In the genomic region with DNA sequence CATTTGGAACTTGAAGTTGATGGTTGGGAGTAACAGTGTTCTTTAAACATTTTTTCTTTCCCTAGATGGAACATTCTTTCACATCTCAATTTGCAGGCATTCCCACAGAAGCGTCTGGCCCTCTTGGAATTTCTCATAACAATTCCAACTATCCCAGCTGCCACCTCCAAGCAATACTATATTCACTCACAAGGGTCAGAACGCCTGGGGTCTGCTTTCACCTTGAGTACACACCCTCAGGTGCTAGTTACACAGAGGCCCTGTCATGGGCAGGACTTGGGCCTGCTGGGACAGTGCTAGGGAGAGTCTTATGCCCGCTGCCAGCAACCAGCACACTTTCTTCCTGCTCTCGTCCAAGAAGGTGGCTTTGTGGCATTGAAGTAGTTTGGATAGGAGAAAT, we compare ENCODE assay signal across 15 cellular contexts.
A peak's percentile ranks its signal among the peaks of the same experiment; 100 is the strongest.
DNase-seq lines count a peak whose midpoint lies in the region; ATAC-seq and TF ChIP-seq lines count a peak whose summit lies in the region.
"Had no signal": no experiment of that assay in that cellular context is flagged by ENCODE, and none has a peak within 500 bp of the region (broad histone marks: within the 10 kb centered on the region; RNA-seq: fewer than 3 reads in every experiment).

No MANE protein-coding gene starts in this region.

- H3K36me3 ChIP-seq in adipocyte (ENCODE audit: control insufficient read depth, insufficient read depth, low read length, severe bottlenecking) (no peaks in the 10 kb centered on the region), gastroesophageal sphincter (no peaks in the 10 kb centered on the region), BE2C (no peaks in the 10 kb centered on the region), vagina (no peaks in the 10 kb centered on the region)

- H3K27ac Mint-ChIP-seq in nephron, result peak overlapping the region; percentile 37 to 60 (median 50)
- H3K27ac Mint-ChIP-seq: CD4-positive, CD25-positive, alpha-beta regulatory T cell had no signal

- H3K4me1 ChIP-seq in adipocyte (ENCODE audit: control insufficient read depth, insufficient read depth, low read length) (no peaks in the 10 kb centered on the region), gastroesophageal sphincter (peaks cover 0 to 27% (median 0%) of the 10 kb centered on the region in 3 donors), BE2C (no peaks in the 10 kb centered on the region), vagina (no peaks in the 10 kb centered on the region)

- H3K4me3 Mint-ChIP-seq in nephron, result no peak overlapping the region
- H3K4me3 Mint-ChIP-seq: CD4-positive, CD25-positive, alpha-beta regulatory T cell had no signal

- H3K4me3 ChIP-seq in AG10803 (ENCODE audit: low read length) (no peak overlapping the region), adipocyte (ENCODE audit: low read length) (no peak overlapping the region), gastroesophageal sphincter (no peak overlapping the region), BE2C (ENCODE audit: low read depth, low read length) (no peak overlapping the region), vagina (no peak overlapping the region)

- DNase-seq in AG10803 (ENCODE audit: low read depth), result peak; percentile 28
- DNase-seq in adipocyte (ENCODE audit: low read depth), result peak; percentile 13
- no peak for DNase-seq in stimulated activated CD4-positive, alpha-beta T cell treated with anti-CD3 and anti-CD28 coated beads, Interleukin-2, amount 100 ng/mL, for 24 hours
- DNase-seq in BE2C, result no peak
- DNase-seq in vagina (ENCODE audit: extremely low spot score in 2 of 2), result no peak
- DNase-seq: Calu3; CD4-positive, CD25-positive, alpha-beta regulatory T cell; GOT3; NCI-H1048; NCI-H146; NCI-H526 treated with DMSO at 0.1 percent for 48 hours; NK-92 treated with Interleukin-12 subunit alpha and Interleukin-12 subunit beta, amount 100 ng/mL, for 24 hours had no signal

- intact Hi-C loops in vagina (cut with DNase I), result no loop called here

- 44 to 49% methylated on average over 4 of the region's 4 CpGs for WGBS in gastroesophageal sphincter (ENCODE audit: low coverage in 1 of 2), 2 donors

- ATAC-seq in gastroesophageal sphincter, result peak; percentile 55
- ATAC-seq in GM19324 (IDR thresholded peaks at IDR 0.05; ENCODE audit: low FRiP score, unreplicated experiment), result no peak

- H3K9ac ChIP-seq in adipocyte (ENCODE audit: low read length), result no peak overlapping the region

- H3K27me3 ChIP-seq in adipocyte (replicated peaks; ENCODE audit: control insufficient read depth, insufficient read depth, low read length), result peaks cover 49% of the 10 kb centered on the region
- H3K27me3 ChIP-seq in gastroesophageal sphincter, result no peaks in the 10 kb centered on the region
- no peaks in the 10 kb centered on the region for H3K27me3 ChIP-seq in BE2C
- H3K27me3 ChIP-seq in vagina, result no peaks in the 10 kb centered on the region

- TF ChIP-seq EP300 in gastroesophageal sphincter (IDR thresholded peaks at IDR 0.05), result no peak

- TF ChIP-seq CTCF in AG10803 (conservative IDR thresholded peaks at IDR 0.05; ENCODE audit: low read length) (no peak), gastroesophageal sphincter (IDR thresholded peaks at IDR 0.05) (no peak), nephron (IDR thresholded peaks at IDR 0.05; ENCODE audit: unreplicated experiment in 3 of 3) (no peak), BE2C (IDR thresholded peaks at IDR 0.05; ENCODE audit: low read depth, low read length) (no peak), vagina (IDR thresholded peaks at IDR 0.05) (no peak)

- peaks cover 58% of the 10 kb centered on the region for H3K4me1 Mint-ChIP-seq in nephron
- H3K4me1 Mint-ChIP-seq: CD4-positive, CD25-positive, alpha-beta regulatory T cell had no signal

- peaks cover 15% of the 10 kb centered on the region for H3K9me3 Mint-ChIP-seq in nephron

- TF ChIP-seq POLR2A in gastroesophageal sphincter (IDR thresholded peaks at IDR 0.05) (no peak), vagina (IDR thresholded peaks at IDR 0.05) (no peak)

- H3K36me3 Mint-ChIP-seq in nephron (ENCODE audit: low read depth), result no peaks in the 10 kb centered on the region
- H3K36me3 Mint-ChIP-seq: CD4-positive, CD25-positive, alpha-beta regulatory T cell had no signal

- no peaks in the 10 kb centered on the region for H3K27me3 Mint-ChIP-seq in nephron (ENCODE audit: low read depth)

- H3K9me3 ChIP-seq in adipocyte (ENCODE audit: control insufficient read depth, low read length), result peaks cover 6% of the 10 kb centered on the region
- no peaks in the 10 kb centered on the region for H3K9me3 ChIP-seq in gastroesophageal sphincter
- no peaks in the 10 kb centered on the region for H3K9me3 ChIP-seq in BE2C
- no peaks in the 10 kb centered on the region for H3K9me3 ChIP-seq in vagina

- H3K27ac ChIP-seq in gastroesophageal sphincter (peak overlapping the region in 3 of 4 donors; percentile 52 to 69 (median 60)), vagina (no peak overlapping the region)

Comparison
In these comparisons a context has a peak if more than half of its experiments do, and no peak if none do; other contexts are left out.
1. DNase-seq: peak in AG10803 (single experiment) and adipocyte (single experiment); none in stimulated activated CD4-positive, alpha-beta T cell treated with anti-CD3 and anti-CD28 coated beads, Interleukin-2, amount 100 ng/mL, for 24 hours (0 of 2), BE2C (single experiment) and vagina (0 of 2).